In genomic region chr11:64990222-64990918, GRCh38 we compare ENCODE assay signal across 1 cellular context.
TF ChIP-seq lines count a peak whose summit lies in the region.

No MANE protein-coding gene starts in this region.

TF ChIP-seq in GM12878, 131 proteins besides CTCF, POLR2A, EP300 and RAD21:
- no peak for TF ChIP-seq HSF1 (IDR thresholded peaks at IDR 0.05; ENCODE audit: low read depth, low read length)
- 0 out of 3 replicates have a peak, but pooled peaks have one; percentile 20 for TF ChIP-seq POU2F2 (IDR thresholded peaks at IDR 0.05; ENCODE audit: borderline replicate concordance, low read depth, low read length)
- TF ChIP-seq CREM (IDR thresholded peaks at IDR 0.05; ENCODE audit: low read depth), result no peak
- peak; percentile 33; the same call in 1 of the 2 replicates for TF ChIP-seq RUNX3 (IDR thresholded peaks at IDR 0.05; ENCODE audit: low read length)
- no peak for TF ChIP-seq LARP7 (IDR thresholded peaks at IDR 0.05)
- no peak for TF ChIP-seq JUND (IDR thresholded peaks at IDR 0.05; ENCODE audit: low read depth, low read length)
TF ChIP-seq in GM12878: peak in this region for 2.
